Comparison of ENCODE assay signal across 1 cellular context in genomic region chr18:3447895-3448844, GRCh38.
TF ChIP-seq lines count a peak whose summit lies in the region.

No MANE protein-coding gene starts in this region.

TF ChIP-seq in A549, 52 proteins besides CTCF, POLR2A, EP300 and RAD21 (continued from another document):
- TF ChIP-seq REST (IDR thresholded peaks at IDR 0.05) (no peak; the same call in 1 of the 2 replicates), EHF (CRISPR knock-in tag; IDR thresholded peaks at IDR 0.05) (0 out of 2 replicates have a peak, but pooled peaks have one; percentile 37), HOXB5 (CRISPR knock-in tag; IDR thresholded peaks at IDR 0.05) (0 out of 2 replicates have a peak, but pooled peaks have one; percentile 38)
